16 cellular contexts compared by ENCODE assay signal in the genomic region with DNA sequence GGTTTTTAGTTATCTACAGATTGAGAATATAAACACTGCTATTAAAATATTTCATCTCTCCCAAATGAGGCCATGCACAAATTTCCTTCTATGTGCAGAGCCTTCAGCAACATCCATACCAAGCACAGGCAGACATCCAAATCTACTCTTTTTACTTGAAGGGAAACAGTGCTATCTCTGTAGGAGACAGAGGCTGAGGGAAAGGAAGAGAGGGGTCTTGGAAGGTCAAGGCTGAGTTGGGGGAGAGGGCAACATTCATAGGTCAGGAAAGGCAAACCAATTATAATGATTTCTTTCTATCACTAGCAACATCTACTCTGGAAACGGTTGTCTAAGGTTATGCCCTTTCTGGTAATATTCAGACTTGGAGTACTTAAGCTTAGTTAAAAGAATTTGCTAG.
DNase-seq lines count a peak whose midpoint lies in the region; ATAC-seq, FAIRE-seq and TF ChIP-seq lines count a peak whose summit lies in the region.
"Had no signal": no experiment of that assay in that cellular context is flagged by ENCODE, and none has a peak within 500 bp of the region (broad histone marks: within the 10 kb centered on the region; RNA-seq: fewer than 3 reads in every experiment).

No MANE protein-coding gene starts in this region.

- H3K9me3 ChIP-seq in ascending aorta = no peaks in the 10 kb centered on the region
- no peaks in the 10 kb centered on the region for H3K9me3 ChIP-seq in esophagus muscularis mucosa
- H3K9me3 ChIP-seq in thoracic aorta = no peaks in the 10 kb centered on the region
- H3K9me3 ChIP-seq: colonic mucosa, HAP-1 had no signal

- H3K4me3 ChIP-seq in ascending aorta = no peak overlapping the region
- no peak overlapping the region for H3K4me3 ChIP-seq in esophagus muscularis mucosa
- H3K4me3 ChIP-seq in thoracic aorta = no peak overlapping the region
- H3K4me3 ChIP-seq: colonic mucosa, HAP-1 had no signal

- peaks cover 5% of the 10 kb centered on the region for H3K36me3 Mint-ChIP-seq in neural crest cell (ENCODE audit: low read depth)
- H3K36me3 Mint-ChIP-seq: activated naive CD8-positive, alpha-beta T cell had no signal

- no peak for TF ChIP-seq EP300 in esophagus muscularis mucosa (IDR thresholded peaks at IDR 0.05)

- H3K27me3 Mint-ChIP-seq in neural crest cell (ENCODE audit: low read depth) = no peaks in the 10 kb centered on the region

- H3K4me3 Mint-ChIP-seq in neural crest cell = peak overlapping the region; percentile 5
- H3K4me3 Mint-ChIP-seq: activated naive CD8-positive, alpha-beta T cell; activated T-helper 17 cell treated with anti-CD3 and anti-CD28 coated beads, Interleukin-2, amount 50 U/mL, for 72 hours; endodermal cell; T-helper 2 cell treated with Interferon-gamma antibody and Interleukin-4, amounts not matched to agents 5 μg/mL and 100 μg/mL, for 36 hours had no signal

- no peak for TF ChIP-seq CTCF in ascending aorta (IDR thresholded peaks at IDR 0.05)
- TF ChIP-seq CTCF in esophagus muscularis mucosa (IDR thresholded peaks at IDR 0.05) = no peak
- TF ChIP-seq CTCF in neural crest cell (conservative IDR thresholded peaks at IDR 0.05) = no peak
- TF ChIP-seq CTCF in thoracic aorta (IDR thresholded peaks at IDR 0.05) = no peak

- H3K36me3 ChIP-seq in ascending aorta = no peaks in the 10 kb centered on the region
- H3K36me3 ChIP-seq in esophagus muscularis mucosa = no peaks in the 10 kb centered on the region
- H3K36me3 ChIP-seq in thoracic aorta = no peaks in the 10 kb centered on the region
- H3K36me3 ChIP-seq: colonic mucosa, HAP-1 had no signal

- peaks cover 21% of the 10 kb centered on the region for H3K4me1 Mint-ChIP-seq in neural crest cell
- H3K4me1 Mint-ChIP-seq: activated T-helper 17 cell treated with anti-CD3 and anti-CD28 coated beads, Interleukin-2, amount 50 U/mL, for 72 hours had no signal

- 59% methylated on average over 1 of the region's 1 CpG for WGBS in esophagus muscularis mucosa

- H3K27ac ChIP-seq in ascending aorta (peak overlapping the region; percentile 77 to 90), esophagus muscularis mucosa (replicated peaks in 1 of 4) (peak overlapping the region; percentile 24 to 58 (median 46)), thoracic aorta (peak overlapping the region; percentile 77 to 90)
- H3K27ac ChIP-seq: colonic mucosa had no signal

- FAIRE-seq in GM12891 (lab: Jason Lieb, UNC) = no peak
- FAIRE-seq: urothelium cell line had no signal

- DNase-seq in ascending aorta (ENCODE audit: low spot score in 2 of 2) = no peak
- no peak for DNase-seq in esophagus muscularis mucosa (ENCODE audit: extremely low spot score)
- no peak for DNase-seq in neural crest cell (ENCODE audit: low read depth, low spot score)
- no peak for DNase-seq in thoracic aorta (ENCODE audit: low spot score)
- no peak for DNase-seq in stimulated activated CD4-positive, alpha-beta T cell treated with anti-CD3 and anti-CD28 coated beads, Interleukin-4, amount 100 ng/mL, for 1 hour
- no peak for DNase-seq in GM12891 (ENCODE audit: insufficient read length, low spot score)
- DNase-seq in activated CD8-positive, alpha-beta memory T cell treated with anti-CD3 and anti-CD28 coated beads, Interleukin-2, amount 50 U/mL, for 4 hours = no peak
- DNase-seq: colonic mucosa, endodermal cell, NCI-H2171, NCI-H526 had no signal

- no peaks in the 10 kb centered on the region for H3K9me3 Mint-ChIP-seq in neural crest cell
- H3K9me3 Mint-ChIP-seq: activated T-helper 17 cell treated with anti-CD3 and anti-CD28 coated beads, Interleukin-2, amount 50 U/mL, for 72 hours; T-helper 2 cell treated with Interferon-gamma antibody and Interleukin-4, amounts not matched to agents 5 μg/mL and 100 μg/mL, for 36 hours had no signal

- TF ChIP-seq POLR2A in esophagus muscularis mucosa (IDR thresholded peaks at IDR 0.05; ENCODE audit: low read depth) (no peak), GM12891 (IDR thresholded peaks at IDR 0.05; ENCODE audit: low read depth, low read length) (no peak)

- no peaks in the 10 kb centered on the region for H3K27me3 ChIP-seq in ascending aorta
- H3K27me3 ChIP-seq in esophagus muscularis mucosa = no peaks in the 10 kb centered on the region
- H3K27me3 ChIP-seq in thoracic aorta (replicated peaks; ENCODE audit: insufficient read depth) = no peaks in the 10 kb centered on the region
- H3K27me3 ChIP-seq: colonic mucosa had no signal

- intact Hi-C loops in ascending aorta (cut with DNase I) (loop anchor here (5.0 kb wide), 1 partner anchor 53 kb away; no protein-coding TSS in a partner anchor), esophagus muscularis mucosa (cut with DNase I) (no loop called here)

- H3K4me1 ChIP-seq in ascending aorta (peaks cover 0 to 46% of the 10 kb centered on the region in 2 donors), esophagus muscularis mucosa (peaks cover 28 to 41% (median 33%) of the 10 kb centered on the region in 4 donors), thoracic aorta (ENCODE audit: control insufficient read depth in 1 of 2, low read depth in 2 of 2) (peaks cover 32 to 55% of the 10 kb centered on the region in 2 donors)
- H3K4me1 ChIP-seq: HAP-1 had no signal

- ATAC-seq in thoracic aorta (ENCODE audit: insufficient number of reproducible peaks, low FRiP score, low read depth) = no peak
- ATAC-seq: activated T-helper 17 cell treated with anti-CD3 and anti-CD28 coated beads, Interleukin-2, amount 50 U/mL, for 72 hours had no signal

- no peak overlapping the region for H3K27ac Mint-ChIP-seq in neural crest cell (ENCODE audit: unreplicated experiment)
- H3K27ac Mint-ChIP-seq: activated naive CD8-positive, alpha-beta T cell; activated T-helper 17 cell treated with anti-CD3 and anti-CD28 coated beads, Interleukin-2, amount 50 U/mL, for 72 hours; endodermal cell; T-helper 2 cell treated with Interferon-gamma antibody and Interleukin-4, amounts not matched to agents 5 μg/mL and 100 μg/mL, for 36 hours had no signal

TF ChIP-seq in GM12891, 5 proteins besides CTCF, POLR2A, EP300 and RAD21:
- TF ChIP-seq POLR2AphosphoS5 (IDR thresholded peaks at IDR 0.05; ENCODE audit: low read depth, low read length) = no peak
- TF ChIP-seq PAX5 (IDR thresholded peaks at IDR 0.05; ENCODE audit: insufficient read depth, low read length, severe bottlenecking) = no peak
- no peak for TF ChIP-seq SPI1 (IDR thresholded peaks at IDR 0.05; ENCODE audit: low read depth, low read length)
- TF ChIP-seq TAF1 (IDR thresholded peaks at IDR 0.05; ENCODE audit: low read depth, low read length) = no peak
TF ChIP-seq in GM12891: peak in this region for 0.
